In the genomic region with DNA sequence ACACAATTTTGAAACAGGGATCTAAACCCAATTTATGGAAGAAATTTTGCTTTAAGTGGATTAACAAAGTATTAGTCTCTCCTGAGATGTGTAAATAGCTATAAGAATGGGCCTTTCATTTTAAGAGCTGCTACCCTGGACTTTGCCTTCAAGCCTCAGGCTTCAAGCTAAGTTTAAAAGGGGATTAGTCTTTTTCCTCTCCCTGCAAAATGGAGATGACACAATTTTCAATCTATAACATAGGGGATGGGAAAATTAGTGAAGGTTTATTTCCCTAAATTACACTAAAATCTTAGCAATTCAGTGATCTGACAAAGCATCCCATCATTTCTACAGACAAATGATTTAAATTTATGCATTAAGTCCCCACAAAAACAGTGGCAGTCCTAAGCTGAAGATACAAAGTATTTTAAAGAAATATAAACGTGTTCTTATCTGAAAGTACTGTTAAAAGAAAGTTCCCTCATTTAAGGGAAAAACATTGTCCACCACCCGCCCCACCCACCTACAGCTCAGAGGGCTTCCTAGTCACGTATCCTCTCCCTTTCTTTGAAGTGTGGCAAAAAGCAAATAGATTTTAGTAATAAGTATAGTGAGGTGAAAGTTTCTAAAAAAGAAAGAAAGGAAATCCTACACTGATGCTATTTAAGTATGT, we compare ENCODE assay signal across 8 cellular contexts. TPM values are rescaled to one million over a fixed set of nuclear protein-coding genes. Genes with fewer than 3 reads are reported as not detected.
DNase-seq lines count a peak whose midpoint lies in the region; ATAC-seq, FAIRE-seq and TF ChIP-seq lines count a peak whose summit lies in the region.

No MANE protein-coding gene starts in this region.

- H3K4me1 Mint-ChIP-seq in GM23338: peaks cover 24% of the 10 kb centered on the region

- DNase-seq in GM18507 (ENCODE audit: extremely low spot score, insufficient read length, low read depth): no peak
- peak; percentile 51 to 95 for DNase-seq in HAP-1 (ENCODE audit: low spot score in 2 of 2)
- peak; percentile 47 for DNase-seq in OCI-M1 (lab: John Stamatoyannopoulos, UW)
- no peak for DNase-seq in left lung
- no peak for DNase-seq in NCI-H1417 (lab: John Stamatoyannopoulos, UW)
- no peak for DNase-seq in GM23338 (ENCODE audit: low spot score)

- no peak overlapping the region for H3K27ac Mint-ChIP-seq in GM23338

- peaks cover 54% of the 10 kb centered on the region for H3K4me1 ChIP-seq in HAP-1
- H3K4me1 ChIP-seq in left lung: peaks cover 0 to 80% of the 10 kb centered on the region in 2 donors
- peaks cover 7% of the 10 kb centered on the region; the same call in 1 of the 2 replicates for H3K4me1 ChIP-seq in GM23338 (ENCODE audit: insufficient read depth)

- no peak for TF ChIP-seq CTCF in left lung (IDR thresholded peaks at IDR 0.05)
- no peak for TF ChIP-seq CTCF in GM23338 (conservative IDR thresholded peaks at IDR 0.05; ENCODE audit: low read depth in 2 of 2)

- H3K27me3 Mint-ChIP-seq in GM23338 (ENCODE audit: insufficient read depth, low read depth, poor library complexity): no peaks in the 10 kb centered on the region

- intact Hi-C loops in left lung (cut with DNase I): no loop called here

- no peak overlapping the region for H3K4me2 ChIP-seq in GM23338

- no peak overlapping the region for H3K27ac ChIP-seq in left lung
- H3K27ac ChIP-seq in GM23338 (ENCODE audit: low read depth): no peak overlapping the region

- H3K4me3 ChIP-seq in HAP-1 (no peak overlapping the region), left lung (no peak overlapping the region), GM23338 (no peak overlapping the region)

- H3K79me2 ChIP-seq in GM23338 (replicated peaks; ENCODE audit: insufficient read depth): no peaks in the 10 kb centered on the region

- no peaks in the 10 kb centered on the region for H3K9me3 Mint-ChIP-seq in GM23338

- H3F3A ChIP-seq in GM23338 (replicated peaks; ENCODE audit: low read depth): no peaks in the 10 kb centered on the region

- no peaks in the 10 kb centered on the region for H3K36me3 Mint-ChIP-seq in GM23338 (ENCODE audit: low read depth)

- H3K9me3 ChIP-seq in HAP-1 (no peaks in the 10 kb centered on the region), left lung (no peaks in the 10 kb centered on the region)

- H3K27me3 ChIP-seq in HAP-1 (ENCODE audit: low read depth) (no peaks in the 10 kb centered on the region), left lung (no peaks in the 10 kb centered on the region), GM23338 (ENCODE audit: insufficient read depth) (no peaks in the 10 kb centered on the region)

- no peaks in the 10 kb centered on the region for H4K20me1 ChIP-seq in GM23338 (replicated peaks; ENCODE audit: insufficient read depth)

- H3K36me3 ChIP-seq in HAP-1 (replicated peaks) (no peaks in the 10 kb centered on the region), left lung (no peaks in the 10 kb centered on the region), GM23338 (ENCODE audit: insufficient read depth) (no peaks in the 10 kb centered on the region)

- no peak overlapping the region for H2AFZ ChIP-seq in GM23338

- no peaks in the 10 kb centered on the region for H3K9me2 ChIP-seq in GM23338 (ENCODE audit: insufficient read depth)

- no peak overlapping the region for H3K4me3 Mint-ChIP-seq in GM23338

- FAIRE-seq in GM18507 (lab: Jason Lieb, UNC): peak; percentile 56

- in situ Hi-C loops in HAP-1 (cut with MboI; ENCODE audit: low sequenced_read_pairs): no loop called here

- peak; percentile 57 for ATAC-seq in left lung
- no peak for ATAC-seq in GM19467 (IDR thresholded peaks at IDR 0.05; ENCODE audit: unreplicated experiment)
- no peak for ATAC-seq in GM21528 (IDR thresholded peaks at IDR 0.05; ENCODE audit: low FRiP score, unreplicated experiment)
- no peak for ATAC-seq in GM23338

TF ChIP-seq in GM23338, 12 proteins besides CTCF, POLR2A, EP300 and RAD21 (continues in another document):
- TF ChIP-seq, protein P1, sequence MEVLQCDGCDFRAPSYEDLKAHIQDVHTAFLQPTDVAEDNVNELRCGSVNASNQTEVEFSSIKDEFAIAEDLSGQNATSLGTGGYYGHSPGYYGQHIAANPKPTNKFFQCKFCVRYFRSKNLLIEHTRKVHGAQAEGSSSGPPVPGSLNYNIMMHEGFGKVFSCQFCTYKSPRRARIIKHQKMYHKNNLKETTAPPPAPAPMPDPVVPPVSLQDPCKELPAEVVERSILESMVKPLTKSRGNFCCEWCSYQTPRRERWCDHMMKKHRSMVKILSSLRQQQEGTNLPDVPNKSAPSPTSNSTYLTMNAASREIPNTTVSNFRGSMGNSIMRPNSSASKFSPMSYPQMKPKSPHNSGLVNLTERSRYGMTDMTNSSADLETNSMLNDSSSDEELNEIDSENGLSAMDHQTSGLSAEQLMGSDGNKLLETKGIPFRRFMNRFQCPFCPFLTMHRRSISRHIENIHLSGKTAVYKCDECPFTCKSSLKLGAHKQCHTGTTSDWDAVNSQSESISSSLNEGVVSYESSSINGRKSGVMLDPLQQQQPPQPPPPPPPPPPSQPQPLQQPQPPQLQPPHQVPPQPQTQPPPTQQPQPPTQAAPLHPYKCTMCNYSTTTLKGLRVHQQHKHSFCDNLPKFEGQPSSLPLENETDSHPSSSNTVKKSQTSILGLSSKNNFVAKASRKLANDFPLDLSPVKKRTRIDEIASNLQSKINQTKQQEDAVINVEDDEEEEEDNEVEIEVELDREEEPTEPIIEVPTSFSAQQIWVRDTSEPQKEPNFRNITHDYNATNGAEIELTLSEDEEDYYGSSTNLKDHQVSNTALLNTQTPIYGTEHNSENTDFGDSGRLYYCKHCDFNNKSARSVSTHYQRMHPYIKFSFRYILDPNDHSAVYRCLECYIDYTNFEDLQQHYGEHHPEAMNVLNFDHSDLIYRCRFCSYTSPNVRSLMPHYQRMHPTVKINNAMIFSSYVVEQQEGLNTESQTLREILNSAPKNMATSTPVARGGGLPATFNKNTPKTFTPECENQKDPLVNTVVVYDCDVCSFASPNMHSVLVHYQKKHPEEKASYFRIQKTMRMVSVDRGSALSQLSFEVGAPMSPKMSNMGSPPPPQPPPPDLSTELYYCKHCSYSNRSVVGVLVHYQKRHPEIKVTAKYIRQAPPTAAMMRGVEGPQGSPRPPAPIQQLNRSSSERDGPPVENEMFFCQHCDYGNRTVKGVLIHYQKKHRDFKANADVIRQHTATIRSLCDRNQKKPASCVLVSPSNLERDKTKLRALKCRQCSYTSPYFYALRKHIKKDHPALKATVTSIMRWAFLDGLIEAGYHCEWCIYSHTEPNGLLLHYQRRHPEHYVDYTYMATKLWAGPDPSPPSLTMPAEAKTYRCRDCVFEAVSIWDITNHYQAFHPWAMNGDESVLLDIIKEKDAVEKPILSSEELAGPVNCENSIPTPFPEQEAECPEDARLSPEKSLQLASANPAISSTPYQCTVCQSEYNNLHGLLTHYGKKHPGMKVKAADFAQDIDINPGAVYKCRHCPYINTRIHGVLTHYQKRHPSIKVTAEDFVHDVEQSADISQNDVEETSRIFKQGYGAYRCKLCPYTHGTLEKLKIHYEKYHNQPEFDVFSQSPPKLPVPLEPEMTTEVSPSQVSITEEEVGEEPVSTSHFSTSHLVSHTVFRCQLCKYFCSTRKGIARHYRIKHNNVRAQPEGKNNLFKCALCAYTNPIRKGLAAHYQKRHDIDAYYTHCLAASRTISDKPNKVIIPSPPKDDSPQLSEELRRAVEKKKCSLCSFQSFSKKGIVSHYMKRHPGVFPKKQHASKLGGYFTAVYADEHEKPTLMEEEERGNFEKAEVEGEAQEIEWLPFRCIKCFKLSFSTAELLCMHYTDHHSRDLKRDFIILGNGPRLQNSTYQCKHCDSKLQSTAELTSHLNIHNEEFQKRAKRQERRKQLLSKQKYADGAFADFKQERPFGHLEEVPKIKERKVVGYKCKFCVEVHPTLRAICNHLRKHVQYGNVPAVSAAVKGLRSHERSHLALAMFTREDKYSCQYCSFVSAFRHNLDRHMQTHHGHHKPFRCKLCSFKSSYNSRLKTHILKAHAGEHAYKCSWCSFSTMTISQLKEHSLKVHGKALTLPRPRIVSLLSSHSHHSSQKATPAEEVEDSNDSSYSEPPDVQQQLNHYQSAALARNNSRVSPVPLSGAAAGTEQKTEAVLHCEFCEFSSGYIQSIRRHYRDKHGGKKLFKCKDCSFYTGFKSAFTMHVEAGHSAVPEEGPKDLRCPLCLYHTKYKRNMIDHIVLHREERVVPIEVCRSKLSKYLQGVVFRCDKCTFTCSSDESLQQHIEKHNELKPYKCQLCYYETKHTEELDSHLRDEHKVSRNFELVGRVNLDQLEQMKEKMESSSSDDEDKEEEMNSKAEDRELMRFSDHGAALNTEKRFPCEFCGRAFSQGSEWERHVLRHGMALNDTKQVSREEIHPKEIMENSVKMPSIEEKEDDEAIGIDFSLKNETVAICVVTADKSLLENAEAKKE (CRISPR knock-in tag; IDR thresholded peaks at IDR 0.05): no peak
- no peak for TF ChIP-seq NANOG (IDR thresholded peaks at IDR 0.05; ENCODE audit: borderline replicate concordance)
- TF ChIP-seq ZNF114 (CRISPR knock-in tag; IDR thresholded peaks at IDR 0.05): no peak
- no peak for TF ChIP-seq EZH2 (IDR thresholded peaks at IDR 0.05; ENCODE audit: low read depth, unreplicated experiment)
- TF ChIP-seq CREB1 (CRISPR knock-in tag; IDR thresholded peaks at IDR 0.05; ENCODE audit: low read depth): no peak
- TF ChIP-seq EZH2phosphoT487 (IDR thresholded peaks at IDR 0.05; ENCODE audit: unreplicated experiment): no peak

RNA-seq across cellular contexts. Expression of gene ARHGAP18, which starts 14.5 kb away (rescaled TPM):
- 10 to 100 TPM; 46.0 to 46.1 TPM for total RNA-seq in left lung
- total RNA-seq in GM23338 (2014; rRNA removed; shearing (Covaris generic)): 4.0 and 5.0 TPM in 2 replicates
- 3.7 and 4.3 TPM in 2 replicates for polyA plus RNA-seq in GM23338 (2016; fragmentation: Nextera tagmentation; extraction: Ambion mirVana)

Comparison
In these comparisons a context has a peak if more than half of its experiments do, and no peak if none do; other contexts are left out.
1. DNase-seq: peak in HAP-1 (2 of 2) and OCI-M1 (single experiment); none in GM18507 (single experiment), left lung (0 of 2), NCI-H1417 (0 of 3) and GM23338 (single experiment).